Comparison of ENCODE assay signal across 17 cellular contexts in genomic region chr3:27194494-27194893, GRCh38.
"Had no signal": no experiment of that assay in that cellular context is flagged by ENCODE, and none has a peak within 500 bp of the region (broad histone marks: within the 10 kb centered on the region; RNA-seq: fewer than 3 reads in every experiment).

No MANE protein-coding gene starts in this region.

- H3K4me1 Mint-ChIP-seq: activated T-helper 17 cell treated with anti-CD3 and anti-CD28 coated beads, Interleukin-2, amount 50 U/mL, for 72 hours; naive thymus-derived CD4-positive, alpha-beta T cell had no signal

- H3K4me1 ChIP-seq: suprapubic skin, upper lobe of right lung had no signal

- H3K27ac ChIP-seq: suprapubic skin, upper lobe of right lung had no signal

- DNase-seq: activated CD4-positive, alpha-beta T cell treated with anti-CD3 and anti-CD28 coated beads, Interleukin-2, amount 50 U/mL, for 4 hours; activated CD4-positive, CD25-positive, alpha-beta regulatory T cell treated with anti-CD3 and anti-CD28 coated beads, Interleukin-2, amount 50 U/mL, for 72 hours; activated naive CD4-positive, alpha-beta T cell treated with anti-CD3 and anti-CD28 coated beads for 36 hours; central memory CD4-positive, alpha-beta T cell; effector memory CD4-positive, alpha-beta T cell; head of caudate nucleus; left cardiac atrium; naive thymus-derived CD4-positive, alpha-beta T cell; right cardiac atrium; T-helper 1 cell; upper lobe of right lung had no signal

- H3K9me3 ChIP-seq: suprapubic skin, upper lobe of right lung had no signal

- H3K9me3 Mint-ChIP-seq: activated naive CD4-positive, alpha-beta T cell treated with anti-CD3 and anti-CD28 coated beads for 36 hours; activated T-helper 17 cell treated with anti-CD3 and anti-CD28 coated beads, Interleukin-2, amount 50 U/mL, for 72 hours; dendritic cell treated with granulocyte-macrophage colony-stimulating factor and Interleukin-4, amounts not matched to agents 40 ng/mL and 50 ng/mL, for 4 days; stimulated activated naive CD8-positive, alpha-beta T cell treated with anti-CD3 and anti-CD28 coated beads, Interleukin-15, Interleukin-2, amounts not matched to agents 100 ng/mL and 50 ng/mL, for 24 hours had no signal

- ATAC-seq: activated T-helper 17 cell treated with anti-CD3 and anti-CD28 coated beads, Interleukin-2, amount 50 U/mL, for 72 hours; left cardiac atrium; naive thymus-derived CD4-positive, alpha-beta T cell; right cardiac atrium; upper lobe of right lung had no signal

- FAIRE-seq: frontal cortex had no signal

- H3K27me3 ChIP-seq: suprapubic skin, upper lobe of right lung had no signal

- H3K27ac Mint-ChIP-seq: activated naive CD4-positive, alpha-beta T cell treated with anti-CD3 and anti-CD28 coated beads for 36 hours; activated T-helper 17 cell treated with anti-CD3 and anti-CD28 coated beads, Interleukin-2, amount 50 U/mL, for 72 hours; dendritic cell treated with granulocyte-macrophage colony-stimulating factor and Interleukin-4, amounts not matched to agents 40 ng/mL and 50 ng/mL, for 4 days; naive thymus-derived CD4-positive, alpha-beta T cell; stimulated activated naive CD8-positive, alpha-beta T cell treated with anti-CD3 and anti-CD28 coated beads, Interleukin-15, Interleukin-2, amounts not matched to agents 100 ng/mL and 50 ng/mL, for 24 hours had no signal

- H3K27me3 Mint-ChIP-seq: activated T-helper 17 cell treated with anti-CD3 and anti-CD28 coated beads, Interleukin-2, amount 50 U/mL, for 72 hours; dendritic cell treated with granulocyte-macrophage colony-stimulating factor and Interleukin-4, amounts not matched to agents 40 ng/mL and 50 ng/mL, for 4 days; stimulated activated naive CD8-positive, alpha-beta T cell treated with anti-CD3 and anti-CD28 coated beads, Interleukin-15, Interleukin-2, amounts not matched to agents 100 ng/mL and 50 ng/mL, for 24 hours had no signal

- H3K4me3 ChIP-seq: lung, suprapubic skin, upper lobe of right lung had no signal

- H3K36me3 ChIP-seq: suprapubic skin, upper lobe of right lung had no signal

- H3K4me3 Mint-ChIP-seq: activated naive CD4-positive, alpha-beta T cell treated with anti-CD3 and anti-CD28 coated beads for 36 hours; activated T-helper 17 cell treated with anti-CD3 and anti-CD28 coated beads, Interleukin-2, amount 50 U/mL, for 72 hours; dendritic cell treated with granulocyte-macrophage colony-stimulating factor and Interleukin-4, amounts not matched to agents 40 ng/mL and 50 ng/mL, for 4 days; naive thymus-derived CD4-positive, alpha-beta T cell; stimulated activated naive CD8-positive, alpha-beta T cell treated with anti-CD3 and anti-CD28 coated beads, Interleukin-15, Interleukin-2, amounts not matched to agents 100 ng/mL and 50 ng/mL, for 24 hours had no signal
